ENCODE assay signal across 19 cellular contexts in the genomic region with DNA sequence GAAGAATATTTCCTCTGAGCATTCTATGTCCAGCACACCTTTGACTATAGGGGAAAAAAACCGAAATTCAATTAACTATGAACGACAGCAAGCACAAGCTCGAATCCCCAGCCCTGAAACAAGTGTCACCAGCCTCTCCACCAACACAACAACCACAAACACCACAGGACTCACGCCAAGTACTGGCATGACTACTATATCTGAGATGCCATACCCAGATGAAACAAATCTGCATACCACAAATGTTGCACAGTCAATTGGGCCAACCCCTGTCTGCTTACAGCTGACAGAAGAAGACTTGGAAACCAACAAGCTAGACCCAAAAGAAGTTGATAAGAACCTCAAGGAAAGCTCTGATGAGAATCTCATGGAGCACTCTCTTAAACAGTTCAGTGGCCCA.
DNase-seq lines count a peak whose midpoint lies in the region; ATAC-seq and TF ChIP-seq lines count a peak whose summit lies in the region.
"Had no signal": no experiment of that assay in that cellular context is flagged by ENCODE, and none has a peak within 500 bp of the region (broad histone marks: within the 10 kb centered on the region; RNA-seq: fewer than 3 reads in every experiment).

No MANE protein-coding gene starts in this region.

- TF ChIP-seq CTCF in Calu3 (IDR thresholded peaks at IDR 0.05; ENCODE audit: unreplicated experiment), result no peak
- TF ChIP-seq CTCF in glutamatergic neuron (IDR thresholded peaks at IDR 0.05; ENCODE audit: partially characterized antibody, unreplicated experiment), result no peak

- H3K36me3 Mint-ChIP-seq in activated T-cell treated with anti-CD3 and anti-CD28 coated beads, Interleukin-2, amount 50 U/mL, for 4 hours (ENCODE audit: insufficient read depth), result peaks cover 19% of the 10 kb centered on the region
- H3K36me3 Mint-ChIP-seq in Calu3 (ENCODE audit: insufficient read depth, unreplicated experiment), result peaks cover 11% of the 10 kb centered on the region
- peaks cover 11% of the 10 kb centered on the region for H3K36me3 Mint-ChIP-seq in activated CD4-positive, alpha-beta memory T cell treated with anti-CD3 and anti-CD28 coated beads for 36 hours
- H3K36me3 Mint-ChIP-seq in glutamatergic neuron (ENCODE audit: unreplicated experiment), result peaks cover 6% of the 10 kb centered on the region

- H3K9me3 Mint-ChIP-seq in activated T-cell treated with anti-CD3 and anti-CD28 coated beads, Interleukin-2, amount 50 U/mL, for 4 hours, result no peaks in the 10 kb centered on the region
- no peaks in the 10 kb centered on the region for H3K9me3 Mint-ChIP-seq in Calu3 (ENCODE audit: low read depth, unreplicated experiment)
- no peaks in the 10 kb centered on the region for H3K9me3 Mint-ChIP-seq in activated CD4-positive, alpha-beta memory T cell treated with anti-CD3 and anti-CD28 coated beads for 36 hours
- H3K9me3 Mint-ChIP-seq in glutamatergic neuron (ENCODE audit: unreplicated experiment), result peaks cover 3% of the 10 kb centered on the region
- H3K9me3 Mint-ChIP-seq: CD8-positive, alpha-beta memory T cell; naive thymus-derived CD8-positive, alpha-beta T cell had no signal

- POLR2A ChIA-PET in activated CD4-positive, alpha-beta memory T cell treated with anti-CD3 and anti-CD28 coated beads for 36 hours (lab: Charles Lee), result no interaction called here

- no peaks in the 10 kb centered on the region for H3K27me3 Mint-ChIP-seq in activated T-cell treated with anti-CD3 and anti-CD28 coated beads, Interleukin-2, amount 50 U/mL, for 4 hours (ENCODE audit: low read depth)
- no peaks in the 10 kb centered on the region for H3K27me3 Mint-ChIP-seq in Calu3 (ENCODE audit: unreplicated experiment)
- H3K27me3 Mint-ChIP-seq in activated CD4-positive, alpha-beta memory T cell treated with anti-CD3 and anti-CD28 coated beads for 36 hours, result no peaks in the 10 kb centered on the region
- peaks cover 5% of the 10 kb centered on the region for H3K27me3 Mint-ChIP-seq in glutamatergic neuron (ENCODE audit: unreplicated experiment)
- H3K27me3 Mint-ChIP-seq: CD8-positive, alpha-beta memory T cell; naive thymus-derived CD8-positive, alpha-beta T cell had no signal

- no peaks in the 10 kb centered on the region for H3K4me1 Mint-ChIP-seq in activated T-cell treated with anti-CD3 and anti-CD28 coated beads, Interleukin-2, amount 50 U/mL, for 4 hours (ENCODE audit: low read depth)
- H3K4me1 Mint-ChIP-seq in Calu3 (ENCODE audit: low read depth, unreplicated experiment) (no peaks in the 10 kb centered on the region), glutamatergic neuron (ENCODE audit: low read depth, unreplicated experiment) (no peaks in the 10 kb centered on the region)
- peaks cover 4% of the 10 kb centered on the region for H3K4me1 Mint-ChIP-seq in activated CD4-positive, alpha-beta memory T cell treated with anti-CD3 and anti-CD28 coated beads for 36 hours (ENCODE audit: low read depth)
- H3K4me1 Mint-ChIP-seq: CD8-positive, alpha-beta memory T cell had no signal

- ATAC-seq in activated T-cell treated with anti-CD3 and anti-CD28 coated beads, Interleukin-2, amount 50 U/mL, for 4 hours, result no peak
- ATAC-seq in Right ventricle myocardium superior (ENCODE audit: poor library complexity), result no peak
- no peak for ATAC-seq in GM21723 (IDR thresholded peaks at IDR 0.05; ENCODE audit: unreplicated experiment)
- ATAC-seq: A549; left ventricle myocardium superior; naive thymus-derived CD8-positive, alpha-beta T cell had no signal

- no peak overlapping the region for H3K27ac Mint-ChIP-seq in Calu3 (ENCODE audit: unreplicated experiment)
- H3K27ac Mint-ChIP-seq in activated CD4-positive, alpha-beta memory T cell treated with anti-CD3 and anti-CD28 coated beads for 36 hours, result no peak overlapping the region
- peak overlapping the region; percentile 10 for H3K27ac Mint-ChIP-seq in glutamatergic neuron (ENCODE audit: unreplicated experiment)
- H3K27ac Mint-ChIP-seq: naive thymus-derived CD8-positive, alpha-beta T cell had no signal

- BruUV-seq in Calu3 (replicated peaks; lab: Mats Ljungman, UMichigan), result TSS peak; percentile 45

- no peak overlapping the region for H3K4me3 Mint-ChIP-seq in activated T-cell treated with anti-CD3 and anti-CD28 coated beads, Interleukin-2, amount 50 U/mL, for 4 hours
- H3K4me3 Mint-ChIP-seq in Calu3 (ENCODE audit: low read depth, unreplicated experiment) (no peak overlapping the region), glutamatergic neuron (ENCODE audit: unreplicated experiment) (no peak overlapping the region)
- H3K4me3 Mint-ChIP-seq in activated CD4-positive, alpha-beta memory T cell treated with anti-CD3 and anti-CD28 coated beads for 36 hours, result no peak overlapping the region
- H3K4me3 Mint-ChIP-seq: CD8-positive, alpha-beta memory T cell; naive thymus-derived CD8-positive, alpha-beta T cell had no signal

- intact Hi-C loops in Calu3 (cut with micrococcal nuclease; ENCODE audit: unreplicated experiment), result no loop called here
- intact Hi-C loops in activated CD4-positive, alpha-beta memory T cell treated with anti-CD3 and anti-CD28 coated beads for 36 hours (cut with micrococcal nuclease), result no loop called here
- intact Hi-C loops in Right ventricle myocardium superior (cut with DNase I), result no loop called here

- CTCF ChIA-PET in Calu3 (lab: Charles Lee), result no interaction called here
- CTCF ChIA-PET in activated CD4-positive, alpha-beta memory T cell treated with anti-CD3 and anti-CD28 coated beads for 36 hours (lab: Charles Lee), result interaction anchor here (0.9 kb wide), 1 partner anchor 9 kb away, joined by 3 read pairs; no protein-coding TSS in a partner anchor

- peak; percentile 6 for DNase-seq in activated T-cell treated with anti-CD3 and anti-CD28 coated beads for 48 hours (ENCODE audit: low read depth)
- no peak for DNase-seq in activated T-cell treated with anti-CD3 and anti-CD28 coated beads, Interleukin-2, amount 50 U/mL, for 4 hours
- no peak for DNase-seq in Calu3
- peak; percentile 37 for DNase-seq in activated CD4-positive, alpha-beta memory T cell treated with anti-CD3 and anti-CD28 coated beads for 36 hours
- no peak for DNase-seq in glutamatergic neuron
- DNase-seq in Right ventricle myocardium superior, result no peak
- no peak for DNase-seq in DMS153 treated with DMSO at 0.1 percent for 48 hours (lab: John Stamatoyannopoulos, UW; ENCODE audit: unreplicated experiment)
- DNase-seq: BE2C; CD8-positive, alpha-beta memory T cell; dorsolateral prefrontal cortex; islet precursor cell; left ventricle myocardium superior; naive thymus-derived CD8-positive, alpha-beta T cell; NCI-H1105 treated with DMSO at 0.1 percent for 48 hours; NCI-H2081; NCI-H748 treated with DMSO at 0.1 percent for 48 hours; upper lobe of left lung had no signal

Comparison
In these comparisons a context has a peak if more than half of its experiments do, and no peak if none do; other contexts are left out.
1. DNase-seq: peak in activated T-cell treated with anti-CD3 and anti-CD28 coated beads for 48 hours (single experiment) and activated CD4-positive, alpha-beta memory T cell treated with anti-CD3 and anti-CD28 coated beads for 36 hours (single experiment); none in activated T-cell treated with anti-CD3 and anti-CD28 coated beads, Interleukin-2, amount 50 U/mL, for 4 hours (single experiment), Calu3 (single experiment), glutamatergic neuron (single experiment), Right ventricle myocardium superior (single experiment) and DMS153 treated with DMSO at 0.1 percent for 48 hours (single experiment).